1 cellular context compared by ENCODE assay signal in genomic region chr2:238129166-238130010, GRCh38.
TF ChIP-seq lines count a peak whose summit lies in the region.

No MANE protein-coding gene starts in this region.

TF ChIP-seq in IMR-90, 13 proteins besides CTCF, POLR2A, EP300 and RAD21:
- TF ChIP-seq RFX5 (IDR thresholded peaks at IDR 0.05; ENCODE audit: low read depth, low read length) (no peak), SMC3 (IDR thresholded peaks at IDR 0.05; ENCODE audit: low read depth, low read length) (no peak), MXI1 (IDR thresholded peaks at IDR 0.05; ENCODE audit: borderline replicate concordance, low read depth, low read length) (no peak), NFE2L2 (IDR thresholded peaks at IDR 0.05; ENCODE audit: low read depth, low read length) (no peak), RCOR1 (IDR thresholded peaks at IDR 0.05; ENCODE audit: insufficient replicate concordance, low read length) (no peak), MAFK (IDR thresholded peaks at IDR 0.05; ENCODE audit: low read depth, low read length) (no peak), MAZ (IDR thresholded peaks at IDR 0.05; ENCODE audit: borderline replicate concordance, low read depth, low read length) (no peak), FOS (IDR thresholded peaks at IDR 0.05; ENCODE audit: low read depth, low read length) (no peak), CHD1 (IDR thresholded peaks at IDR 0.05; ENCODE audit: low read depth, low read length) (no peak), BHLHE40 (IDR thresholded peaks at IDR 0.05; ENCODE audit: low read depth, low read length) (no peak)
- TF ChIP-seq, protein P1, sequence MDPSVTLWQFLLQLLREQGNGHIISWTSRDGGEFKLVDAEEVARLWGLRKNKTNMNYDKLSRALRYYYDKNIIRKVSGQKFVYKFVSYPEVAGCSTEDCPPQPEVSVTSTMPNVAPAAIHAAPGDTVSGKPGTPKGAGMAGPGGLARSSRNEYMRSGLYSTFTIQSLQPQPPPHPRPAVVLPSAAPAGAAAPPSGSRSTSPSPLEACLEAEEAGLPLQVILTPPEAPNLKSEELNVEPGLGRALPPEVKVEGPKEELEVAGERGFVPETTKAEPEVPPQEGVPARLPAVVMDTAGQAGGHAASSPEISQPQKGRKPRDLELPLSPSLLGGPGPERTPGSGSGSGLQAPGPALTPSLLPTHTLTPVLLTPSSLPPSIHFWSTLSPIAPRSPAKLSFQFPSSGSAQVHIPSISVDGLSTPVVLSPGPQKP (IDR thresholded peaks at IDR 0.05; ENCODE audit: borderline replicate concordance, low read depth, low read length), result no peak
- TF ChIP-seq, protein P2, sequence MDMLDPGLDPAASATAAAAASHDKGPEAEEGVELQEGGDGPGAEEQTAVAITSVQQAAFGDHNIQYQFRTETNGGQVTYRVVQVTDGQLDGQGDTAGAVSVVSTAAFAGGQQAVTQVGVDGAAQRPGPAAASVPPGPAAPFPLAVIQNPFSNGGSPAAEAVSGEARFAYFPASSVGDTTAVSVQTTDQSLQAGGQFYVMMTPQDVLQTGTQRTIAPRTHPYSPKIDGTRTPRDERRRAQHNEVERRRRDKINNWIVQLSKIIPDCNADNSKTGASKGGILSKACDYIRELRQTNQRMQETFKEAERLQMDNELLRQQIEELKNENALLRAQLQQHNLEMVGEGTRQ (IDR thresholded peaks at IDR 0.05; ENCODE audit: low read depth, low read length), result no peak
